Comparison of ENCODE assay signal across 24 cellular contexts in the genomic region with DNA sequence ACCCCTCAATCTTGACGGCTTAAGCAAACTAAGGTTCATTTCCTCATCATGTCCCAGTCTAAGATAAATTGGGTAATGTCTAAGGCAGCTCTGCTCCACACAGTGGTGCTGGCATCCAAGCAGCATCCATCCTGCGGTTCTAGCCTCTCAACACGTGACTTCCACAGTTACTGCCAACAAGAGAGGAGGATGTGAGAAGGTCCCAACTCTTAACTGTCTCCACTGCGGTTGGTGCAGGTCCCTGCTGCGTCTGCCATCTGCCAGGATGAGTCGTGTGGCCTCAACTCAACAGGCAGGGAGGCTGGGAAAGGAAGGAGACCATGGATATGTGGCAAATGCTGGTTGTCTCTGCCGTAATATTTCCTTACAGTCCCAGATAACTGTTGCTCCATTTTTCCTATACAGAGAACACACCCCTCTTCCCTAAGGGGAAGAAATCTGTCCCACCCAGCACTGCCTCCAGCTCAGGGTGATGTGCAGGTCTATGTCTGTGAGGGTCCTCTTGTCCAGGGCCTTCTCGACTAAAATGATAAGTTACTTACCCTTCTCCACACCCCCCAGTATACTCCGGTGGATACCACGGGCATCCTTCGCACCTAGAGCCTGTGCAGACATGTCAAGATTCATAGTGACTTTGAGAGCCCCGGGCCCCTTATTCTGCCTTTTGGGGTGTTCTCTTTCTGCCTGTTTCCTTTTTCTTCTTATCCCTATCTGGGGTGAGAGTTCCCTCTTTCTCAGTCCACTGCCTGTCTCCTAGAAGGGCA.
DNase-seq lines count a peak whose midpoint lies in the region; ATAC-seq, FAIRE-seq and TF ChIP-seq lines count a peak whose summit lies in the region.
"Had no signal": no experiment of that assay in that cellular context is flagged by ENCODE, and none has a peak within 500 bp of the region (broad histone marks: within the 10 kb centered on the region; RNA-seq: fewer than 3 reads in every experiment).

No MANE protein-coding gene starts in this region.

- DNase-seq in cardiac septum (ENCODE audit: low spot score) (peak; percentile 53), heart right ventricle (no peak), kidney (peak; percentile 35), spleen (peak; percentile 16), NCI-H748 treated with DMSO at 0.1 percent for 48 hours (lab: John Stamatoyannopoulos, UW) (no peak)
- peak; percentile 1 for DNase-seq in Jurkat, Clone E6-1 (ENCODE audit: low read depth, low spot score)
- DNase-seq: ACHN; BE2C; C1 segment of cervical spinal cord; CD4-positive, CD25-positive, alpha-beta regulatory T cell; CD8-positive, alpha-beta memory T cell; COR-L47; DMS 273 treated with DMSO at 0.1 percent for 48 hours; DMS53; DND-41; EL; H7; KBM-7 had no signal

- TF ChIP-seq CTCF in heart right ventricle (IDR thresholded peaks at IDR 0.05) (no peak), kidney (IDR thresholded peaks at IDR 0.05; ENCODE audit: borderline replicate concordance, extremely low read depth, insufficient read depth) (no peak), spleen (IDR thresholded peaks at IDR 0.05 in 8 of 11, conservative IDR thresholded peaks at IDR 0.05 in 3 of 11) (no peak)

- H3K27me3 ChIP-seq in heart right ventricle: no peaks in the 10 kb centered on the region
- H3K27me3 ChIP-seq in spleen (replicated peaks in 1 of 7): no peaks in the 10 kb centered on the region
- H3K27me3 ChIP-seq: BE2C had no signal

- 70 to 76% methylated on average over 12 of the region's 12 CpGs for WGBS in heart right ventricle, 2 donors
- 73 to 84% (median 77%) methylated on average over 12 of the region's 12 CpGs for WGBS in spleen, 5 donors

- H3K27ac ChIP-seq in heart right ventricle (no peak overlapping the region), kidney (ENCODE audit: low read depth in 2 of 2, low read length in 2 of 2) (no peak overlapping the region), spleen (no peak overlapping the region)

- intact Hi-C loops in cardiac septum (cut with DNase I) (no loop called here), heart right ventricle (cut with DNase I) (no loop called here), kidney (cut with DNase I) (no loop called here), spleen (cut with DNase I; ENCODE audit: low total_unique reads) (no loop called here)

- H3K9ac ChIP-seq in kidney (ENCODE audit: low read length in 2 of 2): no peak overlapping the region

- H3K4me1 ChIP-seq in heart right ventricle (no peaks in the 10 kb centered on the region), kidney (ENCODE audit: control insufficient read depth in 1 of 2, insufficient read depth in 1 of 2, low read depth in 1 of 2, low read length in 2 of 2) (no peaks in the 10 kb centered on the region), spleen (no peaks in the 10 kb centered on the region)
- H3K4me1 ChIP-seq: BE2C had no signal

- H3K36me3 ChIP-seq in heart right ventricle: no peaks in the 10 kb centered on the region
- no peaks in the 10 kb centered on the region for H3K36me3 ChIP-seq in kidney (ENCODE audit: control insufficient read depth in 1 of 2, insufficient read depth in 2 of 2, low read length in 2 of 2)
- no peaks in the 10 kb centered on the region for H3K36me3 ChIP-seq in spleen
- H3K36me3 ChIP-seq: BE2C had no signal

- no peak for FAIRE-seq in kidney (lab: Jason Lieb, UNC)
- FAIRE-seq: A204.1, G401.6, GM12891 had no signal

- H3K4me3 ChIP-seq in heart right ventricle (no peak overlapping the region), kidney (ENCODE audit: low read length in 2 of 2) (no peak overlapping the region), spleen (no peak overlapping the region)
- H3K4me3 ChIP-seq in Jurkat, Clone E6-1 (ENCODE audit: low read length): no peak overlapping the region
- H3K4me3 ChIP-seq: GM23338 had no signal

- ATAC-seq in heart right ventricle: no peak
- ATAC-seq in GM18517 (IDR thresholded peaks at IDR 0.05; ENCODE audit: unreplicated experiment): no peak
- ATAC-seq in GM21526 (IDR thresholded peaks at IDR 0.05; ENCODE audit: low FRiP score, unreplicated experiment): no peak
- ATAC-seq: GM23338 had no signal

- H3K9me3 ChIP-seq in heart right ventricle (peaks cover 0 to 6% (median 0%) of the 10 kb centered on the region in 11 donors), kidney (ENCODE audit: control insufficient read depth in 1 of 2, low read length in 2 of 2) (no peaks in the 10 kb centered on the region), spleen (peaks cover 0 to 15% (median 2%) of the 10 kb centered on the region in 8 donors)
- H3K9me3 ChIP-seq: BE2C had no signal

- TF ChIP-seq POLR2A in spleen (IDR thresholded peaks at IDR 0.05): no peak

Comparison
In these comparisons a context has a peak if more than half of its experiments do, and no peak if none do; other contexts are left out.
1. DNase-seq: peak in cardiac septum (single experiment), Jurkat, Clone E6-1 (single experiment), kidney (single experiment) and spleen (single experiment); none in heart right ventricle (0 of 2) and NCI-H748 treated with DMSO at 0.1 percent for 48 hours (single experiment).